Comparison of ENCODE assay signal across 23 cellular contexts in the genomic region with DNA sequence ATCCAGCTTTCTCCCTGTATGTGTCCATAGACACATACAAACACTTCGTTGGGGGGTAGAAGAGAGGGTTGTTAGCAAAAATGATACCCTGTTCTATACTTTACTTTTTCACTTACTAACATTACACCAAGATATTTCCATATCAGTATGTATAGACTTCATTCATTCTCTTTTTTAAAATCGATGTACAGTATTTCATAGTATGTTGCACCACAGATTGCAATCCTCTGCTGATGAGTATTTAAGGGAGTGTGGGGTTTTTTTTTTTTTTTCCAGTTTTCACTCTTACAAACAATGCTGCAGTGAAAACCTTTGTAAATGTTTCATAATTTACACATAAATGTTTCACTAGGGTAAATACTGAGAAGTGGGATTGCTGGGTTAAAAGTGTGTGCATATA.
DNase-seq lines count a peak whose midpoint lies in the region; ATAC-seq and TF ChIP-seq lines count a peak whose summit lies in the region.
"Had no signal": no experiment of that assay in that cellular context is flagged by ENCODE, and none has a peak within 500 bp of the region (broad histone marks: within the 10 kb centered on the region; RNA-seq: fewer than 3 reads in every experiment).

No MANE protein-coding gene starts in this region.

- no peaks in the 10 kb centered on the region for H3K9me3 ChIP-seq in Loucy (ENCODE audit: insufficient read depth, low read depth, low read length)
- H3K9me3 ChIP-seq in PC-3 (ENCODE audit: low read length): no peaks in the 10 kb centered on the region
- H3K9me3 ChIP-seq: BE2C, BLaER1 had no signal

- H3K27ac ChIP-seq in PC-3 (ENCODE audit: low read length): peak overlapping the region; percentile 43
- H3K27ac ChIP-seq: BLaER1 had no signal

- H3K27ac Mint-ChIP-seq in activated T-cell treated with anti-CD3 and anti-CD28 coated beads, Interleukin-2, amount 50 U/mL, for 72 hours: no peak overlapping the region
- H3K27ac Mint-ChIP-seq: CD14-positive monocyte; CD4-positive, alpha-beta memory T cell; CD4-positive, CD25-positive, alpha-beta regulatory T cell; CD8-positive, alpha-beta memory T cell had no signal

- H3K4me3 ChIP-seq in Loucy (ENCODE audit: low read length, poor library complexity, severe bottlenecking): no peak overlapping the region
- H3K4me3 ChIP-seq in PC-3 (ENCODE audit: low read length): no peak overlapping the region
- H3K4me3 ChIP-seq: BLaER1, GM12878 had no signal

- peak overlapping the region; percentile 14 for H3K4me2 ChIP-seq in Loucy (ENCODE audit: low read depth, low read length, poor library complexity, severe bottlenecking)
- H3K4me2 ChIP-seq in PC-3 (ENCODE audit: low read length): no peak overlapping the region
- H3K4me2 ChIP-seq: BLaER1 had no signal

- H3K36me3 Mint-ChIP-seq in activated T-cell treated with anti-CD3 and anti-CD28 coated beads, Interleukin-2, amount 50 U/mL, for 72 hours (ENCODE audit: insufficient read depth in 2 of 2): no peaks in the 10 kb centered on the region
- H3K36me3 Mint-ChIP-seq: CD14-positive monocyte; CD4-positive, alpha-beta memory T cell; CD4-positive, CD25-positive, alpha-beta regulatory T cell; CD8-positive, alpha-beta memory T cell had no signal

- H3K9me2 ChIP-seq in Loucy (replicated peaks; ENCODE audit: low read depth, low read length): no peaks in the 10 kb centered on the region
- no peaks in the 10 kb centered on the region for H3K9me2 ChIP-seq in PC-3 (replicated peaks; ENCODE audit: low read length)

- H2AFZ ChIP-seq in Loucy (ENCODE audit: low read length) (no peak overlapping the region), PC-3 (ENCODE audit: low read length) (no peak overlapping the region)

- H4K20me1 ChIP-seq in Loucy (ENCODE audit: insufficient read depth, low read length, poor library complexity, severe bottlenecking): no peaks in the 10 kb centered on the region
- no peaks in the 10 kb centered on the region for H4K20me1 ChIP-seq in PC-3 (ENCODE audit: low read length)
- H4K20me1 ChIP-seq: BLaER1 had no signal

- H3K4me3 Mint-ChIP-seq in activated T-cell treated with anti-CD3 and anti-CD28 coated beads, Interleukin-2, amount 50 U/mL, for 72 hours: no peak overlapping the region
- H3K4me3 Mint-ChIP-seq: CD14-positive monocyte; CD4-positive, alpha-beta memory T cell; CD4-positive, CD25-positive, alpha-beta regulatory T cell; CD8-positive, alpha-beta memory T cell had no signal

- no peak for DNase-seq in activated T-cell treated with anti-CD3 and anti-CD28 coated beads, Interleukin-2, amount 50 U/mL, for 72 hours
- DNase-seq in activated T-cell treated with anti-CD3 and anti-CD28 coated beads, Interleukin-2, amount 50 U/mL, for 48 hours: no peak
- DNase-seq in PC-3 (no peak), mucosa of gallbladder (ENCODE audit: low spot score) (no peak)
- DNase-seq: 8988T; ACHN; BE2C; C1 segment of cervical spinal cord; CD4-positive, alpha-beta memory T cell; CD4-positive, CD25-positive, alpha-beta regulatory T cell; CD8-positive, alpha-beta memory T cell; COR-L47; DMS 273 treated with DMSO at 0.1 percent for 48 hours; DMS153; DMS53; DMS79; DND-41; EL; GDM1 had no signal

- no TSS peak for BruUV-seq in PC-3 (replicated peaks; lab: Mats Ljungman, UMichigan)

- no peak for TF ChIP-seq CTCF in Loucy (conservative IDR thresholded peaks at IDR 0.05; ENCODE audit: low read length)
- TF ChIP-seq CTCF in PC-3 (conservative IDR thresholded peaks at IDR 0.05; ENCODE audit: low read depth, low read length): no peak

- no peaks in the 10 kb centered on the region for H3K36me3 ChIP-seq in Loucy (ENCODE audit: insufficient read depth, low read length)
- no peaks in the 10 kb centered on the region for H3K36me3 ChIP-seq in PC-3 (ENCODE audit: low read depth, low read length)
- H3K36me3 ChIP-seq: BE2C, BLaER1 had no signal

- H3K9ac ChIP-seq in Loucy (ENCODE audit: low read depth, low read length, poor library complexity, severe bottlenecking) (no peak overlapping the region), PC-3 (ENCODE audit: low read length) (no peak overlapping the region)
- H3K9ac ChIP-seq: BLaER1 had no signal

- H3K9me3 Mint-ChIP-seq in activated T-cell treated with anti-CD3 and anti-CD28 coated beads, Interleukin-2, amount 50 U/mL, for 72 hours: peaks cover 3 to 4% of the 10 kb centered on the region in 2 donors

- no peaks in the 10 kb centered on the region for H3K79me2 ChIP-seq in Loucy (ENCODE audit: insufficient read depth, low read length)
- H3K79me2 ChIP-seq in PC-3 (ENCODE audit: low read length): no peaks in the 10 kb centered on the region

- CTCF ChIA-PET in PC-3 (lab: Charles Lee): no interaction called here

- H3K4me1 ChIP-seq in Loucy (ENCODE audit: insufficient read depth, low read length, poor library complexity, severe bottlenecking) (peaks cover 38% of the 10 kb centered on the region), PC-3 (ENCODE audit: insufficient read depth, low read length) (peaks cover 24% of the 10 kb centered on the region)
- H3K4me1 ChIP-seq: BE2C had no signal

- peaks cover 51% of the 10 kb centered on the region for H3K27me3 Mint-ChIP-seq in activated T-cell treated with anti-CD3 and anti-CD28 coated beads, Interleukin-2, amount 50 U/mL, for 72 hours (ENCODE audit: low read depth)

- H3F3A ChIP-seq in Loucy (ENCODE audit: low read depth) (peaks cover 6% of the 10 kb centered on the region; the same call in 1 of the 2 replicates), PC-3 (ENCODE audit: low read length, unreplicated experiment) (no peaks in the 10 kb centered on the region)

- H3K27me3 ChIP-seq in Loucy (ENCODE audit: insufficient read depth, low read length, poor library complexity, severe bottlenecking): no peaks in the 10 kb centered on the region
- no peaks in the 10 kb centered on the region for H3K27me3 ChIP-seq in PC-3 (ENCODE audit: low read length)
- H3K27me3 ChIP-seq: BE2C, BLaER1 had no signal

- intact Hi-C loops in PC-3 (cut with micrococcal nuclease): loop anchor here (10.0 kb wide), 1 partner anchor 110 kb away; no protein-coding TSS in a partner anchor

- peaks cover 19% of the 10 kb centered on the region for H3K4me1 Mint-ChIP-seq in activated T-cell treated with anti-CD3 and anti-CD28 coated beads, Interleukin-2, amount 50 U/mL, for 72 hours (ENCODE audit: low read depth)
- H3K4me1 Mint-ChIP-seq: CD14-positive monocyte; CD4-positive, CD25-positive, alpha-beta regulatory T cell had no signal

- POLR2A ChIA-PET in PC-3 (lab: Charles Lee; ENCODE audit: unreplicated experiment): no interaction called here

- ATAC-seq in activated T-cell treated with anti-CD3 and anti-CD28 coated beads, Interleukin-2, amount 50 U/mL, for 72 hours (replicated peaks in 1 of 2): peak; percentile 55 to 56
- no peak for ATAC-seq in PC-3
- ATAC-seq: GM12878 had no signal
